13 cellular contexts compared by ENCODE assay signal in the genomic region with DNA sequence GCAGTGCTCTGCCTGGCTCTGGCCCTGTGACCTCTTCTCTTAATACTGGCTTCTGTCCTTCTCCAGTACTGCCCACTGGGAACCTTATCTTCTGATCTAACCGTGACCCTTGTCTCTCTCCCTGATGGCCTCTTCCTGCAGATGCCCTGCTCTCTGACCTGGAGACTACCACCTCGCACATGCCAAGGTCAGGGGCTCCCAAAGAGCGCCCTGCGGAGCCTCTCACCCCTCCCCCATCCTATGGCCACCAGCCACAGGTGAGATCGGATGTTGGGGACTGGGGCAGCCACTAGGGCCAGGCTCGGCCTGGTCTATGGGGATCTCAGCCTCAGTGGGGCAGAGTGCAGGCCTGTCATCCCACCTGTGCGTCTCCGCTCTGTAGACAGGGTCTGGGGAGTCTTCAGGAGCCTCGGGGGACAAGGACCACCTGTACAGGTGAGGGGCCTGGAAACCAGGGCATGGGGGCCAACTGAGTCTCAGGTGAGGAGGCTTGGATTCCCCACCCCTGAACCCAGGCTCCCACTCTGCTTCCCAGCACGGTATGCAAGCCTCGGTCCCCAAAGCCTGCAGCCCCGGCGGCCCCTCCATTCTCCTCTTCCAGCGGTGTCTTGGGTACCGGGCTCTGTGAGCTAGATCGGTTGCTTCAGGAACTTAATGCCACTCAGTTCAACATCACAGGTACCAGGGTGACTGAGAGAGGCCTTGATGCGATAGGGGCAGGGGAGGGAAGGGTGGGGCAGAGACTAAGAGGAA. TPM values are rescaled to one million over a fixed set of nuclear protein-coding genes. Genes with fewer than 3 reads are reported as not detected.
DNase-seq lines count a peak whose midpoint lies in the region; ATAC-seq and TF ChIP-seq lines count a peak whose summit lies in the region.
"Had no signal": no experiment of that assay in that cellular context is flagged by ENCODE, and none has a peak within 500 bp of the region (broad histone marks: within the 10 kb centered on the region; RNA-seq: fewer than 3 reads in every experiment).

No MANE protein-coding gene starts in this region.

- peaks cover 54% of the 10 kb centered on the region for H4K20me1 ChIP-seq in smooth muscle cell (ENCODE audit: low read depth)

- ATAC-seq in GM21528 (IDR thresholded peaks at IDR 0.05; ENCODE audit: low FRiP score, unreplicated experiment): no peak

- H3K4me3 ChIP-seq in Caco-2 (ENCODE audit: low read depth, low read length) (no peak overlapping the region), SJSA1 (peak overlapping the region; percentile 70), fibroblast of villous mesenchyme (ENCODE audit: low read depth, low read length) (peak overlapping the region; percentile 90), smooth muscle cell (no peak overlapping the region)

- peaks cover 3% of the 10 kb centered on the region for H3K4me1 ChIP-seq in Caco-2
- peaks cover 21% of the 10 kb centered on the region for H3K4me1 ChIP-seq in SJSA1 (replicated peaks)
- H3K4me1 ChIP-seq in smooth muscle cell (ENCODE audit: low read depth): peaks cover 8% of the 10 kb centered on the region

- DNase-seq in Caco-2: no peak
- no peak for DNase-seq in SJSA1 (ENCODE audit: low read depth in 1 of 2, low spot score in 2 of 2)
- DNase-seq in fibroblast of villous mesenchyme (ENCODE audit: low read depth): no peak
- DNase-seq in smooth muscle cell (lab: John Stamatoyannopoulos, UW; ENCODE audit: unreplicated experiment): no peak
- no peak for DNase-seq in head of caudate nucleus
- no peak for DNase-seq in NCI-H82 (lab: John Stamatoyannopoulos, UW)

- H3K4me3 Mint-ChIP-seq in Caco-2 (ENCODE audit: unreplicated experiment): peak overlapping the region; percentile 96

- no peaks in the 10 kb centered on the region for H3K9me3 Mint-ChIP-seq in Caco-2 (ENCODE audit: unreplicated experiment)

- no peak overlapping the region for H3K9ac ChIP-seq in smooth muscle cell (ENCODE audit: low read depth)

- no peak overlapping the region for H2AFZ ChIP-seq in smooth muscle cell (ENCODE audit: low read depth)

- H3K4me2 ChIP-seq in smooth muscle cell: peak overlapping the region; percentile 90

- no peaks in the 10 kb centered on the region for H3K36me3 ChIP-seq in Caco-2 (ENCODE audit: control insufficient read depth, insufficient read depth, low read length)
- H3K36me3 ChIP-seq in SJSA1: peaks cover 61% of the 10 kb centered on the region
- H3K36me3 ChIP-seq in smooth muscle cell (ENCODE audit: low read depth): peaks cover 6% of the 10 kb centered on the region

- TF ChIP-seq CTCF in Caco-2 (IDR thresholded peaks at IDR 0.05; ENCODE audit: insufficient read depth in 1 of 2, low read depth in 1 of 2, low read length in 1 of 2, severe bottlenecking in 1 of 2, unreplicated experiment in 1 of 2) (no peak), fibroblast of villous mesenchyme (IDR thresholded peaks at IDR 0.05; ENCODE audit: insufficient read depth, low read depth, low read length) (no peak), smooth muscle cell (IDR thresholded peaks at IDR 0.05; ENCODE audit: borderline replicate concordance, insufficient read depth, poor library complexity, severe bottlenecking) (no peak)

- peaks cover 45% of the 10 kb centered on the region for H3F3A ChIP-seq in smooth muscle cell (ENCODE audit: low read depth)

- no peaks in the 10 kb centered on the region for H3K27me3 ChIP-seq in Caco-2 (replicated peaks; ENCODE audit: control insufficient read depth, insufficient read depth, low read length)
- no peaks in the 10 kb centered on the region for H3K27me3 ChIP-seq in SJSA1 (replicated peaks)
- no peaks in the 10 kb centered on the region for H3K27me3 ChIP-seq in smooth muscle cell (ENCODE audit: low read depth)

- H3K4me1 Mint-ChIP-seq in Caco-2 (ENCODE audit: low read depth, unreplicated experiment): peaks cover 24% of the 10 kb centered on the region

- CTCF ChIA-PET in Caco-2 (lab: Charles Lee): interaction anchor here (1.0 to 1.1 kb wide), 2 partner anchors 15 to 22 kb away, joined by 3 read pairs; no protein-coding TSS in a partner anchor

- H3K79me2 ChIP-seq in smooth muscle cell (ENCODE audit: low read depth): peaks cover 10% of the 10 kb centered on the region

- peaks cover 19% of the 10 kb centered on the region for H3K36me3 Mint-ChIP-seq in Caco-2 (ENCODE audit: insufficient read depth, unreplicated experiment)

- intact Hi-C loops in Caco-2 (cut with micrococcal nuclease; ENCODE audit: unreplicated experiment): no loop called here
- intact Hi-C loops in head of caudate nucleus (cut with DNase I): no loop called here

- POLR2A ChIA-PET in Caco-2 (lab: Charles Lee): no interaction called here

- H3K9me3 ChIP-seq in Caco-2: no peaks in the 10 kb centered on the region
- no peaks in the 10 kb centered on the region for H3K9me3 ChIP-seq in SJSA1 (replicated peaks)
- no peaks in the 10 kb centered on the region for H3K9me3 ChIP-seq in smooth muscle cell (replicated peaks; ENCODE audit: low read depth)

- H3K27ac ChIP-seq in SJSA1 (no peak overlapping the region), smooth muscle cell (ENCODE audit: low read depth) (peak overlapping the region; percentile 52)
- H3K27ac ChIP-seq: HL-60 had no signal

- no TSS peak for BruUV-seq in Caco-2 (replicated peaks; lab: Mats Ljungman, UMichigan)

- no peaks in the 10 kb centered on the region for H3K27me3 Mint-ChIP-seq in Caco-2 (ENCODE audit: insufficient read depth, unreplicated experiment)

- peak overlapping the region; percentile 57 for H3K27ac Mint-ChIP-seq in Caco-2 (ENCODE audit: unreplicated experiment)
- H3K27ac Mint-ChIP-seq: activated CD8-positive, alpha-beta T cell treated with anti-CD3 and anti-CD28 coated beads, Interleukin-2, amount 10 ng/mL, durations not matched to agents 7 days and 5 days had no signal

- WGBS in smooth muscle cell (ENCODE audit: low lambda C conversion rate): 93% methylated on average over 17 of the region's 17 CpGs

RNA-seq across cellular contexts. Expression of a gene that starts 1.5 kb away (rescaled TPM):
- 9.3 and 10.0 TPM in 2 replicates for total RNA-seq in Caco-2 (2022)
- 66.3 and 90.1 TPM in 2 replicates for total RNA-seq in SJSA1 (2014; rRNA removed; shearing (Covaris generic))
- total RNA-seq in fibroblast of villous mesenchyme: 121 and 153 TPM in 2 replicates
- total RNA-seq in smooth muscle cell: 67.2 and 73.0 TPM in 2 replicates
- polyA plus RNA-seq in smooth muscle cell: 203 and 213 TPM in 2 replicates

RNA-seq across cellular contexts. Expression of a gene that starts 9.4 kb away (rescaled TPM):
- total RNA-seq in Caco-2 (2022) (2.8 and 3.0 TPM in 2 replicates), fibroblast of villous mesenchyme (under 0.01 TPM in 2 replicates), smooth muscle cell (0.40 TPM in 1 of 2 replicates, not detected in the other)
- not detected in 2 replicates for total RNA-seq in SJSA1 (2014; rRNA removed; shearing (Covaris generic))
- polyA plus RNA-seq in smooth muscle cell: 5.1 and 10.6 TPM in 2 replicates
- total RNA-seq: glomerular endothelial cell; lung microvascular endothelial cell; T-helper 2 cell treated with Interferon-gamma antibody and Interleukin-4, amounts not matched to agents 100 ng/mL and 5 ng/mL, for 36 hours had no signal

RNA-seq across cellular contexts. Expression of a gene that starts 14.2 kb away (rescaled TPM):
- total RNA-seq in Caco-2 (2022) (9.7 and 10.2 TPM in 2 replicates), fibroblast of villous mesenchyme (8.6 and 10.3 TPM in 2 replicates), smooth muscle cell (5.8 and 7.0 TPM in 2 replicates)
- 9.8 and 11.6 TPM in 2 replicates for total RNA-seq in SJSA1 (2014; rRNA removed; shearing (Covaris generic))
- polyA plus RNA-seq in smooth muscle cell: 19.6 and 24.6 TPM in 2 replicates

RNA-seq across cellular contexts. Expression of a gene that starts 30.9 kb away (rescaled TPM):
- total RNA-seq in Caco-2 (2022): 0.09 and 0.30 TPM in 2 replicates
- 0.32 TPM in 1 of 2 replicates, not detected in the other for total RNA-seq in SJSA1 (2014; rRNA removed; shearing (Covaris generic))
- 0.43 and 0.64 TPM in 2 replicates for total RNA-seq in fibroblast of villous mesenchyme
- 1.6 and 2.2 TPM in 2 replicates for total RNA-seq in smooth muscle cell
- 1.7 and 2.3 TPM in 2 replicates for polyA plus RNA-seq in smooth muscle cell
- total RNA-seq: PC-3 had no signal

RNA-seq across cellular contexts. Expression of a gene that starts 34.7 kb away (rescaled TPM):
- total RNA-seq in Caco-2 (2022): 23.5 and 30.5 TPM in 2 replicates
- total RNA-seq in SJSA1 (2014; rRNA removed; shearing (Covaris generic)): 47.6 and 49.5 TPM in 2 replicates
- 52.2 and 56.7 TPM in 2 replicates for total RNA-seq in fibroblast of villous mesenchyme
- 55.9 and 68.7 TPM in 2 replicates for total RNA-seq in smooth muscle cell
- 72.1 and 73.7 TPM in 2 replicates for polyA plus RNA-seq in smooth muscle cell

Comparison
In these comparisons a context has a peak if more than half of its experiments do, and no peak if none do; other contexts are left out.
1. H3K4me3 ChIP-seq: peak in SJSA1 (single experiment) and fibroblast of villous mesenchyme (single experiment); none in Caco-2 (single experiment) and smooth muscle cell (single experiment).